Comparison of ENCODE assay signal across 8 cellular contexts in genomic region chr7:18086165-18087030, GRCh38. TPM values are rescaled to one million over a fixed set of nuclear protein-coding genes. Genes with fewer than 3 reads are reported as not detected.
DNase-seq lines count a peak whose midpoint lies in the region; ATAC-seq and TF ChIP-seq lines count a peak whose summit lies in the region.

No MANE protein-coding gene starts in this region.

- peaks cover 13% of the 10 kb centered on the region for H3K27me3 ChIP-seq in kidney epithelial cell (ENCODE audit: control insufficient read depth, insufficient read depth, low read length)

- H3K4me1 Mint-ChIP-seq in stimulated activated effector memory CD8-positive, alpha-beta T cell treated with anti-CD3 and anti-CD28 coated beads, Interleukin-12 subunit alpha, Interleukin-12 subunit beta, amount 100 ng/mL, for 72 hours, result peaks cover 9% of the 10 kb centered on the region

- peak; percentile 29; the same call in 1 of the 2 replicates for TF ChIP-seq CTCF in 22Rv1 (IDR thresholded peaks at IDR 0.05)
- TF ChIP-seq CTCF in GM10248 (IDR thresholded peaks at IDR 0.05; ENCODE audit: control extremely low read depth, extremely low read depth, low read depth, missing control alignments), result no peak
- no peak for TF ChIP-seq CTCF in kidney epithelial cell (IDR thresholded peaks at IDR 0.05; ENCODE audit: insufficient read depth, low read length, poor library complexity, severe bottlenecking)

- no peaks in the 10 kb centered on the region for H3K36me3 ChIP-seq in kidney epithelial cell (ENCODE audit: control insufficient read depth, insufficient read depth, low read length)

- peak; percentile 10 for DNase-seq in GM10248 (ENCODE audit: extremely low spot score)
- peak; percentile 37 for DNase-seq in NCI-H2171 (lab: John Stamatoyannopoulos, UW)
- peak in 31 of 61 donors; percentile 6 to 69 (median 29) for DNase-seq in caudate nucleus (lab: John Stamatoyannopoulos, UW)
- no peak for DNase-seq in kidney epithelial cell (ENCODE audit: low read depth)
- no peak for DNase-seq in stimulated activated effector memory CD8-positive, alpha-beta T cell treated with anti-CD3 and anti-CD28 coated beads, Interleukin-12 subunit alpha, Interleukin-12 subunit beta, amount 100 ng/mL, for 72 hours (ENCODE audit: low spot score in 2 of 2)

- peak overlapping the region; percentile 58 for H3K4me3 ChIP-seq in kidney epithelial cell (ENCODE audit: low read depth, low read length)

- H3K27ac ChIP-seq in 22Rv1, result no peak overlapping the region
- H3K27ac ChIP-seq in caudate nucleus (ENCODE audit: low read depth, low read length), result no peak overlapping the region

- peaks cover 7% of the 10 kb centered on the region for H3K9me3 Mint-ChIP-seq in stimulated activated effector memory CD8-positive, alpha-beta T cell treated with anti-CD3 and anti-CD28 coated beads, Interleukin-12 subunit alpha, Interleukin-12 subunit beta, amount 100 ng/mL, for 72 hours

- H3K36me3 Mint-ChIP-seq in stimulated activated effector memory CD8-positive, alpha-beta T cell treated with anti-CD3 and anti-CD28 coated beads, Interleukin-12 subunit alpha, Interleukin-12 subunit beta, amount 100 ng/mL, for 72 hours, result no peaks in the 10 kb centered on the region

- CTCF ChIA-PET in GM10248 (lab: Yijun Ruan, JAX), result interaction anchor here (1.1 to 1.3 kb wide), 3 partner anchors 8 to 22 kb away, joined by 3 to 4 read pairs (median 3); no protein-coding TSS in a partner anchor

- peak overlapping the region; percentile 67 for H3K4me3 Mint-ChIP-seq in stimulated activated effector memory CD8-positive, alpha-beta T cell treated with anti-CD3 and anti-CD28 coated beads, Interleukin-12 subunit alpha, Interleukin-12 subunit beta, amount 100 ng/mL, for 72 hours

- peak; percentile 47 for ATAC-seq in stimulated activated effector memory CD8-positive, alpha-beta T cell treated with anti-CD3 and anti-CD28 coated beads, Interleukin-12 subunit alpha, Interleukin-12 subunit beta, amount 100 ng/mL, for 72 hours
- ATAC-seq in GM19035 (IDR thresholded peaks at IDR 0.05; ENCODE audit: unreplicated experiment), result no peak
- no peak for ATAC-seq in GM18870 (IDR thresholded peaks at IDR 0.05; ENCODE audit: unreplicated experiment)

- POLR2A ChIA-PET in GM10248 (lab: Yijun Ruan, JAX), result no interaction called here

- no peak overlapping the region for H3K27ac Mint-ChIP-seq in stimulated activated effector memory CD8-positive, alpha-beta T cell treated with anti-CD3 and anti-CD28 coated beads, Interleukin-12 subunit alpha, Interleukin-12 subunit beta, amount 100 ng/mL, for 72 hours

RNA-seq across cellular contexts. Expression of gene PRPS1L1, which starts 58.8 kb away (rescaled TPM):
- total RNA-seq in kidney epithelial cell, result not detected in 2 replicates

Comparison
In these comparisons a context has a peak if more than half of its experiments do, and no peak if none do; other contexts are left out.
1. DNase-seq: peak in GM10248 (single experiment), NCI-H2171 (single experiment) and caudate nucleus (31 of 61); none in kidney epithelial cell (single experiment) and stimulated activated effector memory CD8-positive, alpha-beta T cell treated with anti-CD3 and anti-CD28 coated beads, Interleukin-12 subunit alpha, Interleukin-12 subunit beta, amount 100 ng/mL, for 72 hours (0 of 2).